27 cellular contexts compared by ENCODE assay signal in the genomic region with DNA sequence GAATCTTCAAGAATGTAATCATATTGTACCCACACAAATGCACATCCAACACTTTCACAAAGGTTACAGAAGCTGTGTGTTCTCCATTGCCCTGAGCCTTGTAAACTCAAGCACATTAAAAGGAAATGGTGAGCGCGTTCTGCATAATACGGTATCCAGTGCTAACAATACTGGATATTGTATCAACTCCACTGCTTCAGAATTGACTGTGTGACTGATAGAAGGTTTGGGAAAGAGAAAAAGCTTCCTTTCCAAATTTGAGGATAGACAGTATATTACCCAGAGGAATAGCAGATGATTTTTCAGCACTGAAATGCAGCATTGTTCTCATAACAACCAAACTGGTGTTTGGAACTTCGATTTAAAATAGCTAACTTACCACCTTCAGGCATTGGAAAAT.
"Had no signal": no experiment of that assay in that cellular context is flagged by ENCODE, and none has a peak within 500 bp of the region (broad histone marks: within the 10 kb centered on the region; RNA-seq: fewer than 3 reads in every experiment).

No MANE protein-coding gene starts in this region.

- H3K4me1 Mint-ChIP-seq: activated CD4-positive, alpha-beta T cell treated with anti-CD3 and anti-CD28 coated beads for 36 hours; activated CD4-positive, alpha-beta T cell treated with anti-CD3 and anti-CD28 coated beads, Interleukin-2, amount 10 ng/mL, durations not matched to agents 24 days and 14 days; activated naive CD4-positive, alpha-beta T cell treated with anti-CD3 and anti-CD28 coated beads, Interleukin-2, amount 10 ng/mL, durations not matched to agents 7 days and 5 days; activated naive CD8-positive, alpha-beta T cell treated with anti-CD3 and anti-CD28 coated beads, Interleukin-2, amount 10 ng/mL, durations not matched to agents 7 days and 5 days had no signal

- H3K27ac Mint-ChIP-seq: activated CD4-positive, alpha-beta memory T cell treated with anti-CD3 and anti-CD28 coated beads for 36 hours; activated CD4-positive, alpha-beta T cell treated with anti-CD3 and anti-CD28 coated beads for 36 hours; activated CD4-positive, alpha-beta T cell treated with anti-CD3 and anti-CD28 coated beads, Interleukin-2, amount 10 ng/mL, durations not matched to agents 24 days and 14 days; activated naive CD4-positive, alpha-beta T cell treated with anti-CD3 and anti-CD28 coated beads, Interleukin-2, amount 10 ng/mL, durations not matched to agents 7 days and 5 days; activated naive CD4-positive, alpha-beta T cell treated with anti-CD3 and anti-CD28 coated beads, Interleukin-2, amount 50 U/mL, for 72 hours; activated naive CD8-positive, alpha-beta T cell treated with anti-CD3 and anti-CD28 coated beads, Interleukin-2, amount 10 ng/mL, durations not matched to agents 7 days and 5 days; activated T-cell treated with anti-CD3 and anti-CD28 coated beads, Interleukin-2, amount 50 U/mL, for 24 hours; activated T-cell treated with anti-CD3 and anti-CD28 coated beads, Interleukin-2, amount 50 U/mL, for 72 hours; effector memory CD8-positive, alpha-beta T cell had no signal

- H3K36me3 ChIP-seq: ascending aorta, esophagus muscularis mucosa, gastroesophageal sphincter, heart right ventricle had no signal

- H3K9me3 Mint-ChIP-seq: activated CD4-positive, alpha-beta memory T cell treated with anti-CD3 and anti-CD28 coated beads for 36 hours; activated naive CD4-positive, alpha-beta T cell treated with anti-CD3 and anti-CD28 coated beads, Interleukin-2, amount 10 ng/mL, durations not matched to agents 7 days and 5 days; activated naive CD4-positive, alpha-beta T cell treated with anti-CD3 and anti-CD28 coated beads, Interleukin-2, amount 50 U/mL, for 72 hours; activated T-cell treated with anti-CD3 and anti-CD28 coated beads, Interleukin-2, amount 50 U/mL, for 24 hours had no signal

- H3K4me3 Mint-ChIP-seq: activated CD4-positive, alpha-beta memory T cell treated with anti-CD3 and anti-CD28 coated beads for 36 hours; activated CD4-positive, alpha-beta T cell treated with anti-CD3 and anti-CD28 coated beads for 36 hours; activated CD4-positive, alpha-beta T cell treated with anti-CD3 and anti-CD28 coated beads, Interleukin-2, amount 10 ng/mL, durations not matched to agents 24 days and 14 days; activated naive CD4-positive, alpha-beta T cell treated with anti-CD3 and anti-CD28 coated beads, Interleukin-2, amount 10 ng/mL, durations not matched to agents 7 days and 5 days; activated naive CD8-positive, alpha-beta T cell treated with anti-CD3 and anti-CD28 coated beads, Interleukin-2, amount 10 ng/mL, durations not matched to agents 7 days and 5 days; activated T-cell treated with anti-CD3 and anti-CD28 coated beads, Interleukin-2, amount 50 U/mL, for 24 hours; activated T-cell treated with anti-CD3 and anti-CD28 coated beads, Interleukin-2, amount 50 U/mL, for 72 hours; effector memory CD8-positive, alpha-beta T cell had no signal

- H3K27ac ChIP-seq: ascending aorta, body of pancreas, esophagus muscularis mucosa, foreskin keratinocyte, gastroesophageal sphincter, heart right ventricle had no signal

- ATAC-seq: activated CD4-positive, alpha-beta T cell treated with anti-CD3 and anti-CD28 coated beads for 36 hours; activated naive CD4-positive, alpha-beta T cell treated with anti-CD3 and anti-CD28 coated beads, Interleukin-2, amount 50 U/mL, for 72 hours; activated T-cell treated with anti-CD3 and anti-CD28 coated beads, Interleukin-2, amount 50 U/mL, for 72 hours; body of pancreas; effector memory CD8-positive, alpha-beta T cell; foreskin keratinocyte; gastroesophageal sphincter; heart right ventricle had no signal

- DNase-seq: activated CD4-positive, alpha-beta memory T cell treated with anti-CD3 and anti-CD28 coated beads for 36 hours; activated CD4-positive, alpha-beta T cell treated with anti-CD3 and anti-CD28 coated beads for 36 hours; activated CD4-positive, alpha-beta T cell treated with anti-CD3 and anti-CD28 coated beads, Interleukin-2, amount 10 ng/mL, durations not matched to agents 24 days and 14 days; activated CD4-positive, CD25-positive, alpha-beta regulatory T cell; activated CD4-positive, CD25-positive, alpha-beta regulatory T cell treated with anti-CD3 and anti-CD28 coated beads, Interleukin-2, amount 50 U/mL, for 72 hours; activated CD8-positive, alpha-beta memory T cell treated with anti-CD3 and anti-CD28 coated beads, Interleukin-2, amount 50 U/mL, for 48 hours; activated gamma-delta T cell; activated naive CD4-positive, alpha-beta T cell; activated naive CD4-positive, alpha-beta T cell treated with anti-CD3 and anti-CD28 coated beads, Interleukin-2, amount 10 ng/mL, durations not matched to agents 7 days and 5 days; activated naive CD8-positive, alpha-beta T cell treated with anti-CD3 and anti-CD28 coated beads, Interleukin-2, amount 10 ng/mL, durations not matched to agents 7 days and 5 days; activated T-cell treated with anti-CD3 and anti-CD28 coated beads for 4 hours; activated T-cell treated with anti-CD3 and anti-CD28 coated beads, Interleukin-2, amount 50 U/mL, for 24 hours; activated T-cell treated with anti-CD3 and anti-CD28 coated beads, Interleukin-2, amount 50 U/mL, for 72 hours; body of pancreas; caudate nucleus; cortex of kidney; dermis blood vessel endothelial cell; effector CD4-positive, alpha-beta T cell; effector memory CD8-positive, alpha-beta T cell; erythroblast; foreskin keratinocyte; heart right ventricle; T-helper 2 cell had no signal

- H3K36me3 Mint-ChIP-seq: activated CD4-positive, alpha-beta memory T cell treated with anti-CD3 and anti-CD28 coated beads for 36 hours; activated naive CD4-positive, alpha-beta T cell treated with anti-CD3 and anti-CD28 coated beads, Interleukin-2, amount 10 ng/mL, durations not matched to agents 7 days and 5 days; activated naive CD4-positive, alpha-beta T cell treated with anti-CD3 and anti-CD28 coated beads, Interleukin-2, amount 50 U/mL, for 72 hours; activated naive CD8-positive, alpha-beta T cell treated with anti-CD3 and anti-CD28 coated beads, Interleukin-2, amount 10 ng/mL, durations not matched to agents 7 days and 5 days had no signal

- H3K27me3 ChIP-seq: ascending aorta, body of pancreas, esophagus muscularis mucosa, foreskin keratinocyte, gastroesophageal sphincter, heart right ventricle had no signal

- H3K27me3 Mint-ChIP-seq: activated CD4-positive, alpha-beta memory T cell treated with anti-CD3 and anti-CD28 coated beads for 36 hours; activated CD4-positive, alpha-beta T cell treated with anti-CD3 and anti-CD28 coated beads for 36 hours; activated CD4-positive, alpha-beta T cell treated with anti-CD3 and anti-CD28 coated beads, Interleukin-2, amount 10 ng/mL, durations not matched to agents 24 days and 14 days; activated naive CD4-positive, alpha-beta T cell treated with anti-CD3 and anti-CD28 coated beads, Interleukin-2, amount 10 ng/mL, durations not matched to agents 7 days and 5 days; activated T-cell treated with anti-CD3 and anti-CD28 coated beads, Interleukin-2, amount 50 U/mL, for 24 hours; effector memory CD8-positive, alpha-beta T cell had no signal

- H3K9me3 ChIP-seq: ascending aorta, body of pancreas, esophagus muscularis mucosa, gastroesophageal sphincter, heart right ventricle had no signal

- H3K4me3 ChIP-seq: ascending aorta, body of pancreas, esophagus muscularis mucosa, gastroesophageal sphincter, heart right ventricle had no signal

- H3K4me1 ChIP-seq: ascending aorta, body of pancreas, esophagus muscularis mucosa, foreskin keratinocyte, gastroesophageal sphincter, heart right ventricle had no signal
